ENCODE assay signal across 7 cellular contexts in the genomic region with DNA sequence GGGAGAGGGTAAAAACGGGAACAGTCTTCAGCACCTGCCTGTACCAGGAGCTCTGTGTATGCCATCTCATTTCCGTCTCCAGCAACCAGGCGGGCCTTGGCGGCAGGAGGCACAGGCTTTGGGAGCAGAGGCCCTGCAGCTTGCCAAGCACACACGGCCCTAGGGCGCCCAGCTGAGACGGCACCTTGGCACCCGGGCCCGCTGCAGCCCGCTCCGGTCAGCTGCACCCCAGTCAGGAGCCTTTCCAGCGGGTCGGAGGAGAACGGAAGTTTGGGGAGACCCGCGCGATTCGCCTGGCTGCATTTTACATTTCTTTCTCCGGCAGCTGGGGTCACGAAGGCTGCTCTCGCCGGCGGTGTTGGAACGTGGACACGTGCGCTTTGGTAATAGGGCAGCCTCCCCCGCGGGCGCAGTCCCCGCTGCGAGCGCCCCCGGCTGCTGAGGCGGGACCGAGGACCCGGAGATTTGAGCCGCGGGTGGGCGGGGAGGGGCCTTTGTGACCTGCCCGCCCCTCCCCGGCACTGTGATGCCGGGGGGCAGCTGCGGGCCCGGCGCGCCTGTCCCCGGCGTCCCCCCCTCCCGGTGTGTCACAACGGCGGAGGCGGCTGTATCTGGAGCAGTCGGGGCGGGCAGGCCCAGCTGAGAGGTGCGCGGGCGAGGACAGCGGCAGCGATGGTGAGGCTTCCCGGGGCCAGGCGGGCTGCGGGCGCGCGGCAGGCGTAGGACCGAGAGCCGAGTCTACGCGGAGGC. TPM values are rescaled to one million over a fixed set of nuclear protein-coding genes. Genes with fewer than 3 reads are reported as not detected.
DNase-seq lines count a peak whose midpoint lies in the region; ATAC-seq and TF ChIP-seq lines count a peak whose summit lies in the region.

TUBA8 (plus strand) TSS at position 616 of the 750 bp plus-strand sequence; CDS start at position 673, 57 bp downstream.

- peaks cover 10% of the 10 kb centered on the region for H3K9me3 Mint-ChIP-seq in activated CD4-positive, alpha-beta T cell treated with anti-CD3 and anti-CD28 coated beads, Interleukin-2, amount 10 ng/mL, durations not matched to agents 7 days and 5 days
- peaks cover 23% of the 10 kb centered on the region for H3K9me3 Mint-ChIP-seq in endodermal cell

- TF ChIP-seq EP300 in stomach (IDR thresholded peaks at IDR 0.05): no peak

- H3K4ac ChIP-seq in mesendoderm (ENCODE audit: low read depth, low read length): no peak within 1 kb of the TSS

- H3K27me3 ChIP-seq in Loucy (ENCODE audit: insufficient read depth, low read length, poor library complexity, severe bottlenecking): no peaks in the 10 kb centered on the region
- H3K27me3 ChIP-seq in endodermal cell (ENCODE audit: control insufficient read depth, insufficient read depth, low read length, poor library complexity, severe bottlenecking): peaks cover 34% of the 10 kb centered on the region
- peaks cover 18% of the 10 kb centered on the region for H3K27me3 ChIP-seq in mesendoderm (ENCODE audit: insufficient read depth, low read length, poor library complexity)
- peaks cover 0 to 30% (median 20%) of the 10 kb centered on the region in 3 donors for H3K27me3 ChIP-seq in stomach

- H4K5ac ChIP-seq in mesendoderm (ENCODE audit: low read length): no peak within 1 kb of the TSS

- peaks cover 37% of the 10 kb centered on the region for H3K27me3 Mint-ChIP-seq in activated CD4-positive, alpha-beta T cell treated with anti-CD3 and anti-CD28 coated beads, Interleukin-2, amount 10 ng/mL, durations not matched to agents 7 days and 5 days
- H3K27me3 Mint-ChIP-seq in endodermal cell (ENCODE audit: insufficient read depth): peaks cover 64% of the 10 kb centered on the region

- H2AFZ ChIP-seq in Loucy (ENCODE audit: low read length): peak within 1 kb of the TSS; percentile 83

- H3K79me2 ChIP-seq in Loucy (ENCODE audit: insufficient read depth, low read length): peaks cover 31% of the 10 kb centered on the region
- no peaks in the 10 kb centered on the region for H3K79me2 ChIP-seq in mesendoderm (ENCODE audit: control insufficient read depth, insufficient read depth, low read length)

- H2BK15ac ChIP-seq in mesendoderm (replicated peaks; ENCODE audit: low read depth): no peak within 1 kb of the TSS

- intact Hi-C loops in stomach (cut with DNase I; ENCODE audit: low total_unique reads): no loop called here

- H3K27ac ChIP-seq in endodermal cell (ENCODE audit: low read depth, low read length) (no peak within 1 kb of the TSS), mesendoderm (ENCODE audit: low read depth, low read length) (no peak within 1 kb of the TSS), stomach (peak within 1 kb of the TSS; percentile 1 to 61 (median 42))

- peak; percentile 51 for ATAC-seq in GM18505 (IDR thresholded peaks at IDR 0.05; ENCODE audit: unreplicated experiment)
- no peak for ATAC-seq in HG02840 (IDR thresholded peaks at IDR 0.05; ENCODE audit: low FRiP score, unreplicated experiment)

- H2BK120ac ChIP-seq in mesendoderm (ENCODE audit: low read depth, low read length): no peak within 1 kb of the TSS

- H3K23ac ChIP-seq in mesendoderm (ENCODE audit: low read length): peak within 1 kb of the TSS; percentile 66

- H3K9ac ChIP-seq in Loucy (ENCODE audit: low read depth, low read length, poor library complexity, severe bottlenecking) (peak within 1 kb of the TSS; percentile 83), endodermal cell (ENCODE audit: extremely low read depth, low read length, poor library complexity, severe bottlenecking) (no peak within 1 kb of the TSS), mesendoderm (ENCODE audit: low read length) (peak within 1 kb of the TSS; percentile 59)

- H3K4me1 Mint-ChIP-seq in activated CD4-positive, alpha-beta T cell treated with anti-CD3 and anti-CD28 coated beads, Interleukin-2, amount 10 ng/mL, durations not matched to agents 7 days and 5 days: peaks cover 27% of the 10 kb centered on the region
- peaks cover 3% of the 10 kb centered on the region for H3K4me1 Mint-ChIP-seq in endodermal cell

- CTCF ChIA-PET in activated CD4-positive, alpha-beta T cell treated with anti-CD3 and anti-CD28 coated beads, Interleukin-2, amount 10 ng/mL, durations not matched to agents 7 days and 5 days (lab: Charles Lee): interaction anchor here (0.5 kb wide), 1 partner anchor 466 kb away, joined by 3 read pairs; no protein-coding TSS in a partner anchor

- POLR2A ChIA-PET in activated CD4-positive, alpha-beta T cell treated with anti-CD3 and anti-CD28 coated beads, Interleukin-2, amount 10 ng/mL, durations not matched to agents 7 days and 5 days (lab: Charles Lee): no interaction called here

- H3K4me1 ChIP-seq in Loucy (ENCODE audit: insufficient read depth, low read length, poor library complexity, severe bottlenecking) (peaks cover 49% of the 10 kb centered on the region), endodermal cell (ENCODE audit: control insufficient read depth, insufficient read depth, low read length) (no peaks in the 10 kb centered on the region), mesendoderm (ENCODE audit: control insufficient read depth, low read depth, low read length) (no peaks in the 10 kb centered on the region), stomach (peaks cover 21 to 32% (median 23%) of the 10 kb centered on the region in 4 donors)

- WGBS in endodermal cell (ENCODE audit: insufficient coverage in 1 of 2, insufficient read length in 1 of 2), 2 experiments: 8 to 20% methylated on average over 17 to 70 of the region's 70 CpGs
- no CpG with 5 or more reads among the region's 70 CpGs for WGBS in mesendoderm (ENCODE audit: extremely low coverage, insufficient coverage, low lambda C conversion rate)
- WGBS in stomach, 5 donors: 0 to 1% (median 1%) methylated on average over 4 to 70 of the region's 70 CpGs

- H3K9me3 ChIP-seq in Loucy (ENCODE audit: insufficient read depth, low read depth, low read length) (no peaks in the 10 kb centered on the region), endodermal cell (ENCODE audit: control insufficient read depth, low read length) (peaks cover 3% of the 10 kb centered on the region), stomach (no peaks in the 10 kb centered on the region)

- H3K4me3 ChIP-seq in Loucy (ENCODE audit: low read length, poor library complexity, severe bottlenecking) (peak within 1 kb of the TSS; percentile 79), endodermal cell (ENCODE audit: low read length) (no peak within 1 kb of the TSS), mesendoderm (ENCODE audit: low read length) (no peak within 1 kb of the TSS), stomach (peak within 1 kb of the TSS; percentile 49 to 70 (median 54))

- H3K9me2 ChIP-seq in Loucy (replicated peaks; ENCODE audit: low read depth, low read length): no peaks in the 10 kb centered on the region

- no peak within 1 kb of the TSS for H4K8ac ChIP-seq in mesendoderm (ENCODE audit: low read depth, low read length)

- H3K79me1 ChIP-seq in mesendoderm (ENCODE audit: low read length): no peaks in the 10 kb centered on the region

- TF ChIP-seq POLR2A in GM18505 (IDR thresholded peaks at IDR 0.05; ENCODE audit: borderline replicate concordance, extremely low read depth, insufficient read depth, insufficient read length) (no peak), stomach (IDR thresholded peaks at IDR 0.05) (no peak)

- no peak within 1 kb of the TSS for H3K27ac Mint-ChIP-seq in activated CD4-positive, alpha-beta T cell treated with anti-CD3 and anti-CD28 coated beads, Interleukin-2, amount 10 ng/mL, durations not matched to agents 7 days and 5 days
- H3K27ac Mint-ChIP-seq in endodermal cell: no peak within 1 kb of the TSS

- no peaks in the 10 kb centered on the region for H4K20me1 ChIP-seq in Loucy (ENCODE audit: insufficient read depth, low read length, poor library complexity, severe bottlenecking)

- no peak within 1 kb of the TSS for H2AK5ac ChIP-seq in mesendoderm (ENCODE audit: low read length)

- H3K4me2 ChIP-seq in Loucy (ENCODE audit: low read depth, low read length, poor library complexity, severe bottlenecking) (peak within 1 kb of the TSS; percentile 87), mesendoderm (ENCODE audit: low read length) (peak within 1 kb of the TSS; percentile 43)

- H3K36me3 ChIP-seq in Loucy (ENCODE audit: insufficient read depth, low read length) (no peaks in the 10 kb centered on the region), endodermal cell (ENCODE audit: control insufficient read depth, insufficient read depth, low read length) (no peaks in the 10 kb centered on the region), mesendoderm (ENCODE audit: control insufficient read depth, insufficient read depth, low read length) (no peaks in the 10 kb centered on the region), stomach (no peaks in the 10 kb centered on the region)

- H2BK5ac ChIP-seq in mesendoderm (ENCODE audit: low read length): no peak within 1 kb of the TSS

- H3F3A ChIP-seq in Loucy (ENCODE audit: low read depth): peaks cover 16% of the 10 kb centered on the region

- TF ChIP-seq CTCF in Loucy (conservative IDR thresholded peaks at IDR 0.05; ENCODE audit: low read length) (no peak), endodermal cell (conservative IDR thresholded peaks at IDR 0.05) (no peak), stomach (IDR thresholded peaks at IDR 0.05) (no peak)

- DNase-seq in activated CD4-positive, alpha-beta T cell treated with anti-CD3 and anti-CD28 coated beads, Interleukin-2, amount 10 ng/mL, durations not matched to agents 7 days and 5 days: peak; percentile 20
- DNase-seq in endodermal cell: peak; percentile 81
- peak; percentile 29 for DNase-seq in mesendoderm
- DNase-seq in stomach: peak; percentile 75

- H3K36me3 Mint-ChIP-seq in activated CD4-positive, alpha-beta T cell treated with anti-CD3 and anti-CD28 coated beads, Interleukin-2, amount 10 ng/mL, durations not matched to agents 7 days and 5 days (ENCODE audit: low read depth): peaks cover 10% of the 10 kb centered on the region
- peaks cover 3% of the 10 kb centered on the region for H3K36me3 Mint-ChIP-seq in endodermal cell (ENCODE audit: low read depth)

- H3K18ac ChIP-seq in mesendoderm (ENCODE audit: low read length): no peak within 1 kb of the TSS

- H3K4me3 Mint-ChIP-seq in activated CD4-positive, alpha-beta T cell treated with anti-CD3 and anti-CD28 coated beads, Interleukin-2, amount 10 ng/mL, durations not matched to agents 7 days and 5 days: peak within 1 kb of the TSS; percentile 61
- peak within 1 kb of the TSS; percentile 49 for H3K4me3 Mint-ChIP-seq in endodermal cell

- H3K56ac ChIP-seq in mesendoderm (ENCODE audit: low read length): peak within 1 kb of the TSS; percentile 71

RNA-seq across cellular contexts. Expression of gene TUBA8, which starts in this region (rescaled TPM):
- total RNA-seq in activated CD4-positive, alpha-beta T cell treated with anti-CD3 and anti-CD28 coated beads, Interleukin-2, amount 10 ng/mL, durations not matched to agents 7 days and 5 days: 1 to 10 TPM; 1.4 to 2.2 TPM
- total RNA-seq in endodermal cell: under 1 TPM; 0.58 to 0.66 TPM
- 1.3 TPM for polyA plus RNA-seq in endodermal cell (2013, experiment 1 of 2)
- polyA plus RNA-seq in endodermal cell (2013, experiment 2 of 2): 1.5 TPM
- 0.91 TPM for polyA plus RNA-seq in mesendoderm (2013, experiment 1 of 2)
- 0.97 TPM for polyA plus RNA-seq in mesendoderm (2013, experiment 2 of 2)
- total RNA-seq in stomach: not detected
- 1 to 10 TPM; 3.1 to 4.1 (median 3.5) TPM for polyA plus RNA-seq in stomach

Comparison
In these comparisons a context has a peak if more than half of its experiments do, and no peak if none do; other contexts are left out.
1. H3K4me3 ChIP-seq: peak in Loucy (single experiment) and stomach (4 of 4); none in endodermal cell (single experiment) and mesendoderm (single experiment).
2. DNase-seq: peak in every context shown above with its lines; median percentile 81 in endodermal cell; 75 in stomach; 29 in mesendoderm; 20 in activated CD4-positive, alpha-beta T cell treated with anti-CD3 and anti-CD28 coated beads, Interleukin-2, amount 10 ng/mL, durations not matched to agents 7 days and 5 days.
3. H3K27ac ChIP-seq: peak in stomach (5 of 5); none in endodermal cell (single experiment) and mesendoderm (single experiment).